1 cellular context compared by ENCODE assay signal in genomic region chr6:43465978-43466377, GRCh38.
TF ChIP-seq lines count a peak whose summit lies in the region.

No MANE protein-coding gene starts in this region.

TF ChIP-seq in GM12878, 131 proteins besides CTCF, POLR2A, EP300 and RAD21:
- TF ChIP-seq, protein P1, sequence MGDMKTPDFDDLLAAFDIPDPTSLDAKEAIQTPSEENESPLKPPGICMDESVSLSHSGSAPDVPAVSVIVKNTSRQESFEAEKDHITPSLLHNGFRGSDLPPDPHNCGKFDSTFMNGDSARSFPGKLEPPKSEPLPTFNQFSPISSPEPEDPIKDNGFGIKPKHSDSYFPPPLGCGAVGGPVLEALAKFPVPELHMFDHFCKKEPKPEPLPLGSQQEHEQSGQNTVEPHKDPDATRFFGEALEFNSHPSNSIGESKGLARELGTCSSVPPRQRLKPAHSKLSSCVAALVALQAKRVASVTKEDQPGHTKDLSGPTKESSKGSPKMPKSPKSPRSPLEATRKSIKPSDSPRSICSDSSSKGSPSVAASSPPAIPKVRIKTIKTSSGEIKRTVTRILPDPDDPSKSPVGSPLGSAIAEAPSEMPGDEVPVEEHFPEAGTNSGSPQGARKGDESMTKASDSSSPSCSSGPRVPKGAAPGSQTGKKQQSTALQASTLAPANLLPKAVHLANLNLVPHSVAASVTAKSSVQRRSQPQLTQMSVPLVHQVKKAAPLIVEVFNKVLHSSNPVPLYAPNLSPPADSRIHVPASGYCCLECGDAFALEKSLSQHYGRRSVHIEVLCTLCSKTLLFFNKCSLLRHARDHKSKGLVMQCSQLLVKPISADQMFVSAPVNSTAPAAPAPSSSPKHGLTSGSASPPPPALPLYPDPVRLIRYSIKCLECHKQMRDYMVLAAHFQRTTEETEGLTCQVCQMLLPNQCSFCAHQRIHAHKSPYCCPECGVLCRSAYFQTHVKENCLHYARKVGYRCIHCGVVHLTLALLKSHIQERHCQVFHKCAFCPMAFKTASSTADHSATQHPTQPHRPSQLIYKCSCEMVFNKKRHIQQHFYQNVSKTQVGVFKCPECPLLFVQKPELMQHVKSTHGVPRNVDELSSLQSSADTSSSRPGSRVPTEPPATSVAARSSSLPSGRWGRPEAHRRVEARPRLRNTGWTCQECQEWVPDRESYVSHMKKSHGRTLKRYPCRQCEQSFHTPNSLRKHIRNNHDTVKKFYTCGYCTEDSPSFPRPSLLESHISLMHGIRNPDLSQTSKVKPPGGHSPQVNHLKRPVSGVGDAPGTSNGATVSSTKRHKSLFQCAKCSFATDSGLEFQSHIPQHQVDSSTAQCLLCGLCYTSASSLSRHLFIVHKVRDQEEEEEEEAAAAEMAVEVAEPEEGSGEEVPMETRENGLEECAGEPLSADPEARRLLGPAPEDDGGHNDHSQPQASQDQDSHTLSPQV (IDR thresholded peaks at IDR 0.05) = no peak
- TF ChIP-seq RELA (IDR thresholded peaks at IDR 0.05; ENCODE audit: borderline replicate concordance, partially characterized antibody) (no peak), CHD2 (IDR thresholded peaks at IDR 0.05; ENCODE audit: borderline replicate concordance, low read depth, low read length) (no peak), ZNF384 (IDR thresholded peaks at IDR 0.05; ENCODE audit: borderline replicate concordance, low read depth, low read length) (no peak), CHD1 (IDR thresholded peaks at IDR 0.05; ENCODE audit: low read depth, low read length) (no peak), ZSCAN29 (IDR thresholded peaks at IDR 0.05) (no peak), JUNB (IDR thresholded peaks at IDR 0.05) (no peak), CREM (IDR thresholded peaks at IDR 0.05; ENCODE audit: low read depth) (no peak), CUX1 (IDR thresholded peaks at IDR 0.05; ENCODE audit: insufficient replicate concordance, low read depth, low read length) (no peak)
- TF ChIP-seq, protein P2, sequence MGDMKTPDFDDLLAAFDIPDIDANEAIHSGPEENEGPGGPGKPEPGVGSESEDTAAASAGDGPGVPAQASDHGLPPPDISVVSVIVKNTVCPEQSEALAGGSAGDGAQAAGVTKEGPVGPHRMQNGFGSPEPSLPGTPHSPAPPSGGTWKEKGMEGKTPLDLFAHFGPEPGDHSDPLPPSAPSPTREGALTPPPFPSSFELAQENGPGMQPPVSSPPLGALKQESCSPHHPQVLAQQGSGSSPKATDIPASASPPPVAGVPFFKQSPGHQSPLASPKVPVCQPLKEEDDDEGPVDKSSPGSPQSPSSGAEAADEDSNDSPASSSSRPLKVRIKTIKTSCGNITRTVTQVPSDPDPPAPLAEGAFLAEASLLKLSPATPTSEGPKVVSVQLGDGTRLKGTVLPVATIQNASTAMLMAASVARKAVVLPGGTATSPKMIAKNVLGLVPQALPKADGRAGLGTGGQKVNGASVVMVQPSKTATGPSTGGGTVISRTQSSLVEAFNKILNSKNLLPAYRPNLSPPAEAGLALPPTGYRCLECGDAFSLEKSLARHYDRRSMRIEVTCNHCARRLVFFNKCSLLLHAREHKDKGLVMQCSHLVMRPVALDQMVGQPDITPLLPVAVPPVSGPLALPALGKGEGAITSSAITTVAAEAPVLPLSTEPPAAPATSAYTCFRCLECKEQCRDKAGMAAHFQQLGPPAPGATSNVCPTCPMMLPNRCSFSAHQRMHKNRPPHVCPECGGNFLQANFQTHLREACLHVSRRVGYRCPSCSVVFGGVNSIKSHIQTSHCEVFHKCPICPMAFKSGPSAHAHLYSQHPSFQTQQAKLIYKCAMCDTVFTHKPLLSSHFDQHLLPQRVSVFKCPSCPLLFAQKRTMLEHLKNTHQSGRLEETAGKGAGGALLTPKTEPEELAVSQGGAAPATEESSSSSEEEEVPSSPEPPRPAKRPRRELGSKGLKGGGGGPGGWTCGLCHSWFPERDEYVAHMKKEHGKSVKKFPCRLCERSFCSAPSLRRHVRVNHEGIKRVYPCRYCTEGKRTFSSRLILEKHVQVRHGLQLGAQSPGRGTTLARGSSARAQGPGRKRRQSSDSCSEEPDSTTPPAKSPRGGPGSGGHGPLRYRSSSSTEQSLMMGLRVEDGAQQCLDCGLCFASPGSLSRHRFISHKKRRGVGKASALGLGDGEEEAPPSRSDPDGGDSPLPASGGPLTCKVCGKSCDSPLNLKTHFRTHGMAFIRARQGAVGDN (IDR thresholded peaks at IDR 0.05) = no peak
- TF ChIP-seq, protein P3, sequence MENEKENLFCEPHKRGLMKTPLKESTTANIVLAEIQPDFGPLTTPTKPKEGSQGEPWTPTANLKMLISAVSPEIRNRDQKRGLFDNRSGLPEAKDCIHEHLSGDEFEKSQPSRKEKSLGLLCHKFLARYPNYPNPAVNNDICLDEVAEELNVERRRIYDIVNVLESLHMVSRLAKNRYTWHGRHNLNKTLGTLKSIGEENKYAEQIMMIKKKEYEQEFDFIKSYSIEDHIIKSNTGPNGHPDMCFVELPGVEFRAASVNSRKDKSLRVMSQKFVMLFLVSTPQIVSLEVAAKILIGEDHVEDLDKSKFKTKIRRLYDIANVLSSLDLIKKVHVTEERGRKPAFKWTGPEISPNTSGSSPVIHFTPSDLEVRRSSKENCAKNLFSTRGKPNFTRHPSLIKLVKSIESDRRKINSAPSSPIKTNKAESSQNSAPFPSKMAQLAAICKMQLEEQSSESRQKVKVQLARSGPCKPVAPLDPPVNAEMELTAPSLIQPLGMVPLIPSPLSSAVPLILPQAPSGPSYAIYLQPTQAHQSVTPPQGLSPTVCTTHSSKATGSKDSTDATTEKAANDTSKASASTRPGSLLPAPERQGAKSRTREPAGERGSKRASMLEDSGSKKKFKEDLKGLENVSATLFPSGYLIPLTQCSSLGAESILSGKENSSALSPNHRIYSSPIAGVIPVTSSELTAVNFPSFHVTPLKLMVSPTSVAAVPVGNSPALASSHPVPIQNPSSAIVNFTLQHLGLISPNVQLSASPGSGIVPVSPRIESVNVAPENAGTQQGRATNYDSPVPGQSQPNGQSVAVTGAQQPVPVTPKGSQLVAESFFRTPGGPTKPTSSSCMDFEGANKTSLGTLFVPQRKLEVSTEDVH (IDR thresholded peaks at IDR 0.05; ENCODE audit: low read depth, partially characterized antibody) = no peak
